ENCODE assay signal across 8 cellular contexts in the genomic region with DNA sequence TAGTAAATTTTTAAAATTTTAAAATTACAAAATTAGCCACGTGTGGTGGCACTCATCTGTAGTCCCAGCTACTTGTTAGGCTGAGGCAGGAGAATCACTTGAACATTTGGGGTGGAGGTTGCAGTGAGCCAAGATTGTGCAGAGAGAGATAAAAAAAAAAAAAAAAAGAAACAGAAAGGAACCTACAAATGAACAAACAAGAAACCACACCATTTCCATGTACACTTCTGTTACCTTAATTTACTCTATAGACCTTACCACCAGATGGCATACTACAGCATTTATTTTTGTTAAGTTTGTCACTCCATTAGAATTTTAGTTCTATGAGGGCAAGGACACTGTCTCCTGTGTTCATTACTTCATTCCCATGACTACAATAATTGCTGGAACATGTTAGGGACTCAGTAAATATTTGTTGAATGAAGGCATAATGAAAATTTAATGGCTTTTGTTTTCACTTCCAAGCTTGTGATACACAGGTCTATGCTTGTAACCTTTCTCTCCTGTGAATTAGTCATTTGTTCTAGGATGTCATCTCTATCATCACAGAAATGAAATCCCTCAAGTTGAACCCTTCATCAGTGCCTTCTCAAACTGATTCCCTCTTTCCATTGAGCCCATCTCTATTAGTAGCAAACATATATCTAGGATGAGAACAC.
DNase-seq lines count a peak whose midpoint lies in the region; ATAC-seq, FAIRE-seq and TF ChIP-seq lines count a peak whose summit lies in the region.

No MANE protein-coding gene starts in this region.

- peak; percentile 20 for TF ChIP-seq CTCF in lower lobe of right lung (IDR thresholded peaks at IDR 0.05)

- H3K27me3 ChIP-seq in lower lobe of right lung (ENCODE audit: low read depth) = no peaks in the 10 kb centered on the region

- H3K36me3 ChIP-seq in lower lobe of right lung = no peaks in the 10 kb centered on the region

- H3K27ac Mint-ChIP-seq in activated naive CD4-positive, alpha-beta T cell treated with anti-CD3 and anti-CD28 coated beads, Interleukin-2, amount 50 U/mL, for 24 hours = peak overlapping the region; percentile 37
- peak overlapping the region; percentile 47 for H3K27ac Mint-ChIP-seq in activated T-helper 2 cell treated with anti-CD3 and anti-CD28 coated beads, Interferon-gamma antibody, Interleukin-2, Interleukin-4, amounts not matched to agents 10 μg/mL and 5 μg/mL and 100 μg/mL, durations not matched to agents 14 hours and 24 hours and 36 hours

- no peak for FAIRE-seq in urothelium cell line (lab: Jason Lieb, UNC)

- H3K4me1 ChIP-seq in lower lobe of right lung = no peaks in the 10 kb centered on the region

- ATAC-seq in HG03460 (IDR thresholded peaks at IDR 0.05; ENCODE audit: unreplicated experiment) = peak; percentile 64
- ATAC-seq in lower lobe of right lung = peak in 1 of 2 donors; percentile 34
- no peak for ATAC-seq in Right ventricle myocardium superior (ENCODE audit: poor library complexity)

- intact Hi-C loops in activated T-helper 2 cell treated with anti-CD3 and anti-CD28 coated beads, Interferon-gamma antibody, Interleukin-2, Interleukin-4, amounts not matched to agents 10 μg/mL and 5 μg/mL and 100 μg/mL, durations not matched to agents 14 hours and 24 hours and 36 hours (cut with micrococcal nuclease) = loop anchor here (1.0 to 2.0 kb wide), 2 partner anchors 28 to 54 kb away; no protein-coding TSS in a partner anchor
- intact Hi-C loops in lower lobe of right lung (cut with DNase I) (no loop called here), Right ventricle myocardium superior (cut with DNase I) (no loop called here)

- peaks cover 4% of the 10 kb centered on the region for H3K9me3 Mint-ChIP-seq in activated naive CD4-positive, alpha-beta T cell treated with anti-CD3 and anti-CD28 coated beads, Interleukin-2, amount 50 U/mL, for 24 hours
- no peaks in the 10 kb centered on the region for H3K9me3 Mint-ChIP-seq in activated T-helper 2 cell treated with anti-CD3 and anti-CD28 coated beads, Interferon-gamma antibody, Interleukin-2, Interleukin-4, amounts not matched to agents 10 μg/mL and 5 μg/mL and 100 μg/mL, durations not matched to agents 14 hours and 24 hours and 36 hours

- H3K9me3 ChIP-seq in lower lobe of right lung = no peaks in the 10 kb centered on the region

- H3K27me3 Mint-ChIP-seq in activated naive CD4-positive, alpha-beta T cell treated with anti-CD3 and anti-CD28 coated beads, Interleukin-2, amount 50 U/mL, for 24 hours = no peaks in the 10 kb centered on the region
- H3K27me3 Mint-ChIP-seq in activated T-helper 2 cell treated with anti-CD3 and anti-CD28 coated beads, Interferon-gamma antibody, Interleukin-2, Interleukin-4, amounts not matched to agents 10 μg/mL and 5 μg/mL and 100 μg/mL, durations not matched to agents 14 hours and 24 hours and 36 hours (ENCODE audit: low read depth) = no peaks in the 10 kb centered on the region

- no peak overlapping the region for H3K27ac ChIP-seq in lower lobe of right lung

- H3K36me3 Mint-ChIP-seq in activated naive CD4-positive, alpha-beta T cell treated with anti-CD3 and anti-CD28 coated beads, Interleukin-2, amount 50 U/mL, for 24 hours = peaks cover 59% of the 10 kb centered on the region
- H3K36me3 Mint-ChIP-seq in activated T-helper 2 cell treated with anti-CD3 and anti-CD28 coated beads, Interferon-gamma antibody, Interleukin-2, Interleukin-4, amounts not matched to agents 10 μg/mL and 5 μg/mL and 100 μg/mL, durations not matched to agents 14 hours and 24 hours and 36 hours (ENCODE audit: low read depth) = peaks cover 75% of the 10 kb centered on the region

- no peak overlapping the region for H3K4me3 ChIP-seq in lower lobe of right lung

- H3K4me3 Mint-ChIP-seq in activated naive CD4-positive, alpha-beta T cell treated with anti-CD3 and anti-CD28 coated beads, Interleukin-2, amount 50 U/mL, for 24 hours = no peak overlapping the region
- H3K4me3 Mint-ChIP-seq in activated T-helper 2 cell treated with anti-CD3 and anti-CD28 coated beads, Interferon-gamma antibody, Interleukin-2, Interleukin-4, amounts not matched to agents 10 μg/mL and 5 μg/mL and 100 μg/mL, durations not matched to agents 14 hours and 24 hours and 36 hours (ENCODE audit: low read depth) = no peak overlapping the region

- H3K4me1 Mint-ChIP-seq in activated naive CD4-positive, alpha-beta T cell treated with anti-CD3 and anti-CD28 coated beads, Interleukin-2, amount 50 U/mL, for 24 hours = peaks cover 76% of the 10 kb centered on the region
- H3K4me1 Mint-ChIP-seq in activated T-helper 2 cell treated with anti-CD3 and anti-CD28 coated beads, Interferon-gamma antibody, Interleukin-2, Interleukin-4, amounts not matched to agents 10 μg/mL and 5 μg/mL and 100 μg/mL, durations not matched to agents 14 hours and 24 hours and 36 hours (ENCODE audit: low read depth) = peaks cover 35% of the 10 kb centered on the region

- DNase-seq in activated naive CD4-positive, alpha-beta T cell treated with anti-CD3 and anti-CD28 coated beads, Interleukin-2, amount 50 U/mL, for 16 hours = no peak
- DNase-seq in activated T-helper 2 cell treated with anti-CD3 and anti-CD28 coated beads, Interferon-gamma antibody, Interleukin-2, Interleukin-4, amounts not matched to agents 10 μg/mL and 5 μg/mL and 100 μg/mL, durations not matched to agents 14 hours and 24 hours and 36 hours (ENCODE audit: low spot score) = no peak
- no peak for DNase-seq in lower lobe of right lung
- no peak for DNase-seq in stimulated activated CD8-positive, alpha-beta memory T cell treated with anti-CD3 and anti-CD28 coated beads, Interleukin-4, amount 100 ng/mL, for 48 hours
- DNase-seq in urothelium cell line (ENCODE audit: low spot score) = no peak
- no peak for DNase-seq in Right ventricle myocardium superior
